11 cellular contexts compared by ENCODE assay signal in genomic region chr3:127690106-127690505, GRCh38. TPM values are rescaled to one million over a fixed set of nuclear protein-coding genes. Genes with fewer than 3 reads are reported as not detected.
DNase-seq lines count a peak whose midpoint lies in the region; TF ChIP-seq lines count a peak whose summit lies in the region.
"Had no signal": no experiment of that assay in that cellular context is flagged by ENCODE, and none has a peak within 500 bp of the region (broad histone marks: within the 10 kb centered on the region; RNA-seq: fewer than 3 reads in every experiment).

No MANE protein-coding gene starts in this region.

- H3K9me3 Mint-ChIP-seq in glutamatergic neuron (ENCODE audit: unreplicated experiment) = peaks cover 2% of the 10 kb centered on the region

- peaks cover 6% of the 10 kb centered on the region for H3K27me3 Mint-ChIP-seq in glutamatergic neuron (ENCODE audit: unreplicated experiment)

- peak overlapping the region; percentile 68 for H3K27ac ChIP-seq in rectal smooth muscle tissue (ENCODE audit: low read depth, low read length)
- H3K27ac ChIP-seq: ovary had no signal

- CTCF ChIA-PET in GM10248 (lab: Yijun Ruan, JAX) = interaction anchor here (1.4 to 3.7 kb wide), 3 partner anchors 9 to 137 kb away, joined by 3 to 22 read pairs (median 5); no protein-coding TSS in a partner anchor

- peaks cover 10% of the 10 kb centered on the region for H3K36me3 ChIP-seq in rectal smooth muscle tissue (ENCODE audit: control insufficient read depth, insufficient read depth, low read length)
- H3K36me3 ChIP-seq: ovary had no signal

- TF ChIP-seq CTCF in glutamatergic neuron (IDR thresholded peaks at IDR 0.05; ENCODE audit: partially characterized antibody, unreplicated experiment) (no peak), GM10248 (IDR thresholded peaks at IDR 0.05; ENCODE audit: control extremely low read depth, extremely low read depth, low read depth, missing control alignments) (no peak)

- POLR2A ChIA-PET in GM10248 (lab: Yijun Ruan, JAX) = no interaction called here

- H3K36me3 Mint-ChIP-seq in glutamatergic neuron (ENCODE audit: unreplicated experiment) = no peaks in the 10 kb centered on the region

- no peak overlapping the region for H3K9ac ChIP-seq in rectal smooth muscle tissue (ENCODE audit: low read length)

- no peaks in the 10 kb centered on the region for H3K27me3 ChIP-seq in rectal smooth muscle tissue (ENCODE audit: control insufficient read depth, insufficient read depth, low read length)
- H3K27me3 ChIP-seq: ovary had no signal

- H3K4me3 ChIP-seq in rectal smooth muscle tissue (ENCODE audit: low read length) = no peak overlapping the region
- H3K4me3 ChIP-seq: ovary had no signal

- H3K4me1 Mint-ChIP-seq in glutamatergic neuron (ENCODE audit: low read depth, unreplicated experiment) = peaks cover 13% of the 10 kb centered on the region

- H3K27ac Mint-ChIP-seq in glutamatergic neuron (ENCODE audit: unreplicated experiment) = peak overlapping the region; percentile 53

- peak; percentile 84 for DNase-seq in EL
- peak; percentile 23 for DNase-seq in amniotic epithelial cell (ENCODE audit: low read depth)
- peak; percentile 8 for DNase-seq in glutamatergic neuron
- DNase-seq in NCI-H146 treated with DMSO at 0.1 percent for 48 hours (lab: John Stamatoyannopoulos, UW; ENCODE audit: unreplicated experiment) = no peak
- DNase-seq in nucleus accumbens (lab: John Stamatoyannopoulos, UW) = no peak
- DNase-seq in activated effector memory CD4-positive, alpha-beta T cell treated with Interleukin-2 at 50 U/mL for 16 hours = no peak
- DNase-seq in GM10248 (ENCODE audit: extremely low spot score) = no peak
- DNase-seq: activated CD8-positive, alpha-beta memory T cell treated with anti-CD3 and anti-CD28 coated beads, Interleukin-2, amount 50 U/mL, for 48 hours; NCI-H1105 treated with DMSO at 0.1 percent for 48 hours had no signal

- no peak overlapping the region for H3K4me3 Mint-ChIP-seq in glutamatergic neuron (ENCODE audit: unreplicated experiment)

- H3K4me1 ChIP-seq in rectal smooth muscle tissue (ENCODE audit: control insufficient read depth, insufficient read depth, low read length) = peaks cover 31% of the 10 kb centered on the region

RNA-seq across cellular contexts. Expression of gene ABTB1, which starts 17.4 kb away (rescaled TPM):
- 35.0 TPM for total RNA-seq in glutamatergic neuron (ENCODE audit: unreplicated experiment)

Comparison
In these comparisons a context has a peak if more than half of its experiments do, and no peak if none do; other contexts are left out.
1. DNase-seq: peak in EL (single experiment), amniotic epithelial cell (single experiment) and glutamatergic neuron (single experiment); none in NCI-H146 treated with DMSO at 0.1 percent for 48 hours (single experiment), nucleus accumbens (0 of 56), activated effector memory CD4-positive, alpha-beta T cell treated with Interleukin-2 at 50 U/mL for 16 hours (single experiment) and GM10248 (single experiment).